Comparison of ENCODE assay signal across 17 cellular contexts in the genomic region with DNA sequence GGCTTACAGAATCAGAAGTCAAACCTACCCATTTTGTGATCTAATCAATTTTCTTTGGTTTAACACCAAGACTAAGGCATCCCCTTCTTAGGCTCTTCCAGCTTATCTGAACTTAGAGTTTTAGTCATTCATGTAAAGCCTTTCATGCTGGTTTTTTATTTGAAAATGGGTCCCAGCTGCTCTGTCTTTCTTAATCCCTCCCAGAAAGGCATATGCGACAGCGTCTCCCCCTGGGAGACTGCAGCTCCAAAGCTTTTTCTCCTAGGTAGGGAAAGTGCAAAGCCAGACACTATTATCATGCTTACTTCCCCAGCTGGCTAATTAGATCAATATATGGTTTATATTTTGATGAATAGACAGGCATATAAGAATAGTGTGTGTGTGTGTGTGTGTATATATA.
DNase-seq lines count a peak whose midpoint lies in the region; ATAC-seq and TF ChIP-seq lines count a peak whose summit lies in the region.
"Had no signal": no experiment of that assay in that cellular context is flagged by ENCODE, and none has a peak within 500 bp of the region (broad histone marks: within the 10 kb centered on the region; RNA-seq: fewer than 3 reads in every experiment).

No MANE protein-coding gene starts in this region.

- H4K8ac ChIP-seq in H9 (replicated peaks; ENCODE audit: insufficient read length, low read depth, low read length): no peak overlapping the region

- peak; percentile 28; the same call in 1 of the 3 replicates for TF ChIP-seq CTCF in H9 (conservative IDR thresholded peaks at IDR 0.05)
- TF ChIP-seq CTCF in WERI-Rb-1 (IDR thresholded peaks at IDR 0.05; ENCODE audit: low read depth, low read length): peak; percentile 51

- no peaks in the 10 kb centered on the region for H3K36me3 Mint-ChIP-seq in H9 (ENCODE audit: insufficient read depth in 1 of 3, low read depth in 3 of 3)
- no peaks in the 10 kb centered on the region for H3K36me3 Mint-ChIP-seq in activated CD4-positive, alpha-beta memory T cell treated with anti-CD3 and anti-CD28 coated beads for 36 hours

- no peak overlapping the region for H2AFZ ChIP-seq in H9 (ENCODE audit: low read length)

- H3K27ac Mint-ChIP-seq in H9: peak overlapping the region; percentile 16 to 86 (median 66); a peak in 4 of 7 replicates
- H3K27ac Mint-ChIP-seq in activated CD4-positive, alpha-beta memory T cell treated with anti-CD3 and anti-CD28 coated beads for 36 hours: no peak overlapping the region

- POLR2A ChIA-PET in activated CD4-positive, alpha-beta memory T cell treated with anti-CD3 and anti-CD28 coated beads for 36 hours (lab: Charles Lee): no interaction called here

- H2AK5ac ChIP-seq in H9 (ENCODE audit: insufficient read length, low read length): no peak overlapping the region

- no peak overlapping the region for H4K5ac ChIP-seq in H9 (ENCODE audit: insufficient read length, low read depth, low read length)

- no CpG with 5 or more reads among the region's 2 CpGs for WGBS in H9 (ENCODE audit: extremely low coverage, insufficient read length, low lambda C conversion rate)

- H3K14ac ChIP-seq in H9 (ENCODE audit: insufficient read depth, low read length): no peak overlapping the region

- H3K4ac ChIP-seq in H9 (ENCODE audit: low read depth, low read length): no peak overlapping the region

- no peak overlapping the region for H2BK15ac ChIP-seq in H9 (ENCODE audit: low read depth, low read length)

- peak; percentile 73 for DNase-seq in D341Med (ENCODE audit: low spot score)
- DNase-seq in H9: no peak
- DNase-seq in WERI-Rb-1: peak; percentile 72
- peak; percentile 31 for DNase-seq in iPS-NIHi7 (ENCODE audit: extremely low spot score)
- no peak for DNase-seq in NCI-H187 (lab: John Stamatoyannopoulos, UW)
- DNase-seq in NK-92 treated with Interleukin-12 subunit alpha and Interleukin-12 subunit beta, amount 100 ng/mL, for 24 hours (lab: John Stamatoyannopoulos, UW): no peak
- DNase-seq in activated CD4-positive, alpha-beta memory T cell treated with anti-CD3 and anti-CD28 coated beads for 36 hours: no peak
- DNase-seq: C1 segment of cervical spinal cord, DMS79 treated with DMSO at 0.1 percent for 48 hours, KG1, NCI-H1105 treated with DMSO at 0.1 percent for 48 hours, NCI-H1694, NCI-H345, NCI-H774, Peyer's patch, SW 1271 had no signal

- no peak overlapping the region for H3T11ph ChIP-seq in H9 (ENCODE audit: low read length)

- no peaks in the 10 kb centered on the region for H3K79me2 ChIP-seq in H9 (ENCODE audit: insufficient read depth, low read length)

- H3K4me1 Mint-ChIP-seq in H9: peaks cover 31 to 37% of the 10 kb centered on the region in 2 experiments
- H3K4me1 Mint-ChIP-seq in activated CD4-positive, alpha-beta memory T cell treated with anti-CD3 and anti-CD28 coated beads for 36 hours (ENCODE audit: low read depth): no peaks in the 10 kb centered on the region

- no peak overlapping the region for H2BK120ac ChIP-seq in H9 (ENCODE audit: low read depth, low read length, poor library complexity, severe bottlenecking)

- H3K9ac ChIP-seq in H9 (ENCODE audit: extremely low read depth, insufficient read length, low read length): no peak overlapping the region

- H3K4me1 ChIP-seq in H9 (ENCODE audit: insufficient read depth, low read length): no peaks in the 10 kb centered on the region
- H3K4me1 ChIP-seq: Peyer's patch had no signal

- H4K91ac ChIP-seq in H9 (ENCODE audit: insufficient read length, low read depth, low read length): no peak overlapping the region

- no peak overlapping the region for H3K18ac ChIP-seq in H9 (ENCODE audit: insufficient read length, low read depth, low read length)

- ATAC-seq in HG02884 (IDR thresholded peaks at IDR 0.05; ENCODE audit: unreplicated experiment): no peak

- H3K9me3 Mint-ChIP-seq in H9: no peaks in the 10 kb centered on the region; a peak in 1 of 5 replicates
- peaks cover 6% of the 10 kb centered on the region for H3K9me3 Mint-ChIP-seq in activated CD4-positive, alpha-beta memory T cell treated with anti-CD3 and anti-CD28 coated beads for 36 hours

- H3K4me3 ChIP-seq in WERI-Rb-1 (ENCODE audit: low read depth, low read length): no peak overlapping the region
- H3K4me3 ChIP-seq: Peyer's patch had no signal

- no peak overlapping the region for H2BK5ac ChIP-seq in H9 (ENCODE audit: insufficient read length, low read length)

- no peak overlapping the region for H2BK12ac ChIP-seq in H9 (ENCODE audit: insufficient read length, low read depth, low read length)

- H3K23ac ChIP-seq in H9 (ENCODE audit: insufficient read length, low read depth, low read length): no peak overlapping the region

- H3K27ac ChIP-seq in H9 (ENCODE audit: insufficient read length, low read depth, low read length) (no peak overlapping the region), WERI-Rb-1 (no peak overlapping the region; the same call in 1 of the 2 replicates)
- H3K27ac ChIP-seq: Peyer's patch had no signal

- H3K27me3 Mint-ChIP-seq in H9 (ENCODE audit: low read depth): no peaks in the 10 kb centered on the region
- peaks cover 2% of the 10 kb centered on the region for H3K27me3 Mint-ChIP-seq in activated CD4-positive, alpha-beta memory T cell treated with anti-CD3 and anti-CD28 coated beads for 36 hours

- H3K56ac ChIP-seq in H9 (ENCODE audit: insufficient read length, low read depth, low read length): no peak overlapping the region

- intact Hi-C loops in activated CD4-positive, alpha-beta memory T cell treated with anti-CD3 and anti-CD28 coated beads for 36 hours (cut with micrococcal nuclease): no loop called here

- CTCF ChIA-PET in activated CD4-positive, alpha-beta memory T cell treated with anti-CD3 and anti-CD28 coated beads for 36 hours (lab: Charles Lee): no interaction called here

- no peaks in the 10 kb centered on the region for H3K36me3 ChIP-seq in WERI-Rb-1
- H3K36me3 ChIP-seq: Peyer's patch had no signal

- H3K9me3 ChIP-seq in H9 (ENCODE audit: control insufficient read depth, low read depth, low read length) (no peaks in the 10 kb centered on the region), WERI-Rb-1 (ENCODE audit: severe bottlenecking) (no peaks in the 10 kb centered on the region)
- H3K9me3 ChIP-seq: Peyer's patch had no signal

- H3K4me3 Mint-ChIP-seq in H9: no peak overlapping the region
- no peak overlapping the region for H3K4me3 Mint-ChIP-seq in activated CD4-positive, alpha-beta memory T cell treated with anti-CD3 and anti-CD28 coated beads for 36 hours

- H3K79me1 ChIP-seq in H9 (ENCODE audit: insufficient read depth, low read depth, low read length, poor library complexity, severe bottlenecking): no peaks in the 10 kb centered on the region

- no peaks in the 10 kb centered on the region for H4K20me1 ChIP-seq in H9 (ENCODE audit: control insufficient read depth, insufficient read depth, insufficient read length)

- H3K27me3 ChIP-seq in H9 (ENCODE audit: insufficient read depth, low read length) (no peaks in the 10 kb centered on the region), WERI-Rb-1 (ENCODE audit: insufficient read depth, low read depth, severe bottlenecking) (no peaks in the 10 kb centered on the region)
- H3K27me3 ChIP-seq: Peyer's patch had no signal

- no peak overlapping the region for H2BK20ac ChIP-seq in H9 (ENCODE audit: low read depth, low read length, poor library complexity, severe bottlenecking)

- H3K4me2 ChIP-seq in H9 (ENCODE audit: insufficient read depth, insufficient read length, low read length): no peak overlapping the region

- no peaks in the 10 kb centered on the region for H3K23me2 ChIP-seq in H9 (ENCODE audit: insufficient read length, low read depth, low read length, poor library complexity, severe bottlenecking)

Comparison
In these comparisons a context has a peak if more than half of its experiments do, and no peak if none do; other contexts are left out.
1. DNase-seq: peak in D341Med (single experiment), WERI-Rb-1 (single experiment) and iPS-NIHi7 (single experiment); none in H9 (single experiment), NCI-H187 (0 of 2), NK-92 treated with Interleukin-12 subunit alpha and Interleukin-12 subunit beta, amount 100 ng/mL, for 24 hours (single experiment) and activated CD4-positive, alpha-beta memory T cell treated with anti-CD3 and anti-CD28 coated beads for 36 hours (single experiment).